20 cellular contexts compared by ENCODE assay signal in the genomic region with DNA sequence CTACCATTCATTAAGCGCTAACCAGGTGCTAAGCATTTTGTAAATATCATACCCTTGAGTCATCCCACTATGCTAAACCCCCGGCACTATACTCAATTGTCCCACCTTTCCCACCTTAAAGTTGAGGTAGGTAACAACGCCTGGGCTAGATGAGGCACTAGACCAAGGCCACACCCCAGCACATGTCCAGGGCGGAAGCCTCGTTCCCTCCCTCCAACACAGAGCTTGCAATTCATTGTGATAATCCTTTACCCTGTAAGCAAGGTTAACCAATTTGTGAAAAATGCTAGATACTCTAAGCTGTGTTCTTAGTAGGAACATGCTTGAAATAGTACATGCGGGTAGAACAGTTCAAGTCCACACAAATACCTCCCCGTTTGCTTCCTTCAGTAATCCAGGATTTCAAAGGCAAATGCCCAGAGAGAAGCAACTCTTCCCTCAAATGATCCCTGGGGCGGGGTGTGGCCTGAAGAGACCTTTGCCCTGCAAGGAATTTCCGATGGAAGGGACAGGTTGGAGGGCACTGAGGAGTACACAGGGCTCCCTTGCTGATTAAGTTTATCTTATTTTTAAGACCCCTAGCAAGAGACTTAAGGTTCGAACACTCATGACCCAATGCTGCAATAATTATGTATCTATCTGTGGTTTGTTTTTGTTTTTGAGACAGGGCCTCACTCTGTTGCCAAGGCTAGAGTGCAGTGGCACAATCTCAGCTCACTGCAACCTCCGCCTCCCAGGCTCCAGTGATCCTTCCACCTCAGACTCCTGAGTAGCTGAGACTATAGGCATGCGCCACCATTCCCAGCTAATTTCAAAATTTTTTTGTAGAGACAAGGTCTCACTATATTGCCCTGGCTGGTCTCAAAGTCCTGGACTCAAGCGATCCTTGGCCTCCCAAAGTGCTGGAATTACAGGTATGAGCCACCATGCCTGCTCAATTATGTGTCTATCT. TPM values are rescaled to one million over a fixed set of nuclear protein-coding genes. Genes with fewer than 3 reads are reported as not detected.
DNase-seq lines count a peak whose midpoint lies in the region; ATAC-seq and TF ChIP-seq lines count a peak whose summit lies in the region.
"Had no signal": no experiment of that assay in that cellular context is flagged by ENCODE, and none has a peak within 500 bp of the region (broad histone marks: within the 10 kb centered on the region; RNA-seq: fewer than 3 reads in every experiment).

No MANE protein-coding gene starts in this region.

- H2AK5ac ChIP-seq in mesendoderm (ENCODE audit: low read length) = no peak overlapping the region

- H3K27ac ChIP-seq in HCT116 (ENCODE audit: low read depth, low read length) (no peak overlapping the region), mesendoderm (ENCODE audit: low read depth, low read length) (no peak overlapping the region), testis (no peak overlapping the region), SK-N-SH (ENCODE audit: low read depth in 2 of 2, low read length in 1 of 2) (no peak overlapping the region)
- H3K27ac ChIP-seq: C4-2B, KMS-11, RWPE1, SJCRH30 had no signal

- TF ChIP-seq RAD21 in HCT116 (IDR thresholded peaks at IDR 0.05; ENCODE audit: low read depth) (no peak), SK-N-SH (IDR thresholded peaks at IDR 0.05; ENCODE audit: low read length) (no peak)

- no peak overlapping the region for H3K56ac ChIP-seq in mesendoderm (ENCODE audit: low read length)

- H3K4me3 ChIP-seq in HCT116 (replicated peaks in 1 of 2; ENCODE audit: low read depth in 1 of 2, low read length in 2 of 2) (no peak overlapping the region), mesendoderm (ENCODE audit: low read length) (no peak overlapping the region), testis (no peak overlapping the region), SK-N-SH (ENCODE audit: low read depth in 2 of 2, low read length in 1 of 2) (no peak overlapping the region)
- H3K4me3 ChIP-seq: SJCRH30 had no signal

- DNase-seq in HCT116 (ENCODE audit: low read depth, low spot score) (no peak), SW480 (ENCODE audit: low spot score) (peak; percentile 27), mesendoderm (peak; percentile 32), testis (peak; percentile 5), SK-N-SH (no peak), NOMO-1 (lab: John Stamatoyannopoulos, UW; ENCODE audit: unreplicated experiment in 2 of 2) (no peak)
- no peak for DNase-seq in activated CD4-positive, alpha-beta T cell treated with anti-CD3 and anti-CD28 coated beads, Interleukin-2, amount 50 U/mL, for 48 hours
- DNase-seq: DMS153; EL; GOT3; NCI-H1092; NCI-H146; NCI-H345; NCI-H526; NK-92 treated with Interleukin-12 subunit alpha and Interleukin-12 subunit beta, amount 100 ng/mL, for 24 hours; OCI-M1; SJCRH30 had no signal

- no peak overlapping the region for H3K4ac ChIP-seq in mesendoderm (ENCODE audit: low read depth, low read length)

- no peaks in the 10 kb centered on the region for H3K79me1 ChIP-seq in mesendoderm (ENCODE audit: low read length)

- H3K23ac ChIP-seq in mesendoderm (ENCODE audit: low read length) = no peak overlapping the region

- intact Hi-C loops in HCT116 (cut with micrococcal nuclease) = no loop called here
- intact Hi-C loops in testis (cut with DNase I; ENCODE audit: low total_unique reads) = no loop called here

- H3K79me2 ChIP-seq in HCT116 (ENCODE audit: insufficient read depth, low read length) (no peaks in the 10 kb centered on the region), mesendoderm (ENCODE audit: control insufficient read depth, insufficient read depth, low read length) (no peaks in the 10 kb centered on the region), SK-N-SH (ENCODE audit: insufficient read depth) (no peaks in the 10 kb centered on the region)

- H3K9ac ChIP-seq in HCT116 (ENCODE audit: low read length) = no peak overlapping the region
- H3K9ac ChIP-seq in mesendoderm (ENCODE audit: low read length) = no peak overlapping the region
- no peak overlapping the region for H3K9ac ChIP-seq in SK-N-SH
- H3K9ac ChIP-seq: KMS-11 had no signal

- BruUV-seq in HCT116 (replicated peaks; lab: Mats Ljungman, UMichigan) = no TSS peak

- H4K8ac ChIP-seq in mesendoderm (ENCODE audit: low read depth, low read length) = no peak overlapping the region

- no peaks in the 10 kb centered on the region for H3K27me3 ChIP-seq in HCT116 (ENCODE audit: insufficient read depth, low read length)
- H3K27me3 ChIP-seq in mesendoderm (ENCODE audit: insufficient read depth, low read length, poor library complexity) = no peaks in the 10 kb centered on the region
- H3K27me3 ChIP-seq in testis = no peaks in the 10 kb centered on the region
- H3K27me3 ChIP-seq in SK-N-SH (ENCODE audit: insufficient read depth) = no peaks in the 10 kb centered on the region
- H3K27me3 ChIP-seq: SJCRH30 had no signal

- RAD21 ChIA-PET in HCT116 (lab: Charles Lee; ENCODE audit: low non-redundant PET in 1 of 2, low total read pairs in 2 of 2, uncharacterized antibody in 2 of 2, unreplicated experiment in 2 of 2) = no interaction called here

- no peak overlapping the region for H3K18ac ChIP-seq in mesendoderm (ENCODE audit: low read length)

- no peak for TF ChIP-seq POLR2A in HCT116 (IDR thresholded peaks at IDR 0.05; ENCODE audit: borderline replicate concordance, extremely low read depth, insufficient read depth, insufficient read length)
- no peak for TF ChIP-seq POLR2A in testis (IDR thresholded peaks at IDR 0.05)

- TF ChIP-seq EP300 in SK-N-SH (IDR thresholded peaks at IDR 0.05; ENCODE audit: borderline replicate concordance in 1 of 2, low read depth in 1 of 2, low read length in 1 of 2) = no peak

- POLR2A ChIA-PET in HCT116 (lab: Charles Lee) = no interaction called here
- POLR2A ChIA-PET in SK-N-SH (lab: Yijun Ruan, JAX) = no interaction called here

- no peak for TF ChIP-seq CTCF in HCT116 (IDR thresholded peaks at IDR 0.05 in 2 of 3, conservative IDR thresholded peaks at IDR 0.05 in 1 of 3; ENCODE audit: borderline replicate concordance in 1 of 3, insufficient read depth in 1 of 3, low read depth in 2 of 3, low read length in 2 of 3)
- TF ChIP-seq CTCF in testis (IDR thresholded peaks at IDR 0.05) = no peak
- TF ChIP-seq CTCF in SK-N-SH (IDR thresholded peaks at IDR 0.05) = no peak

- H2BK15ac ChIP-seq in mesendoderm (replicated peaks; ENCODE audit: low read depth) = no peak overlapping the region

- H3K4me1 ChIP-seq in HCT116 (ENCODE audit: control insufficient read depth in 1 of 2, insufficient read depth in 2 of 2, low read length in 2 of 2) (peaks cover 10 to 28% of the 10 kb centered on the region in 2 experiments; a peak in 3 of 4 replicates), mesendoderm (ENCODE audit: control insufficient read depth, low read depth, low read length) (no peaks in the 10 kb centered on the region), testis (no peaks in the 10 kb centered on the region), SK-N-SH (ENCODE audit: control insufficient read depth in 1 of 2, insufficient read depth in 2 of 2, low read depth in 1 of 2, low read length in 1 of 2) (peaks cover 5 to 18% of the 10 kb centered on the region in 2 experiments; a peak in 3 of 4 replicates)
- H3K4me1 ChIP-seq: SJCRH30 had no signal

- H3K9me2 ChIP-seq in HCT116 (ENCODE audit: insufficient read depth) = no peaks in the 10 kb centered on the region
- H3K9me2 ChIP-seq in SK-N-SH = no peaks in the 10 kb centered on the region

- H2BK5ac ChIP-seq in mesendoderm (ENCODE audit: low read length) = no peak overlapping the region

- no peak for ATAC-seq in HCT116

- no peak overlapping the region for H2BK120ac ChIP-seq in mesendoderm (ENCODE audit: low read depth, low read length)

- H4K5ac ChIP-seq in mesendoderm (ENCODE audit: low read length) = no peak overlapping the region

- H3K36me3 ChIP-seq in HCT116 (ENCODE audit: control insufficient read depth in 1 of 2, insufficient read depth in 2 of 2, low read length in 2 of 2) (no peaks in the 10 kb centered on the region), mesendoderm (ENCODE audit: control insufficient read depth, insufficient read depth, low read length) (no peaks in the 10 kb centered on the region), testis (ENCODE audit: low read depth, missing control alignments) (no peaks in the 10 kb centered on the region), SK-N-SH (replicated peaks in 1 of 2; ENCODE audit: control insufficient read depth in 1 of 2, insufficient read depth in 2 of 2, low read length in 1 of 2) (no peaks in the 10 kb centered on the region)
- H3K36me3 ChIP-seq: SJCRH30 had no signal

- WGBS in mesendoderm (ENCODE audit: extremely low coverage, insufficient coverage, low lambda C conversion rate) = no CpG with 5 or more reads among the region's 13 CpGs
- WGBS in testis, 2 donors = 80 to 82% methylated on average over 13 of the region's 13 CpGs
- 55% methylated on average over 13 of the region's 13 CpGs for WGBS in SK-N-SH (ENCODE audit: low lambda C conversion rate)

- H4K20me1 ChIP-seq in HCT116 (ENCODE audit: insufficient read depth) (no peaks in the 10 kb centered on the region), SK-N-SH (ENCODE audit: insufficient read depth) (no peaks in the 10 kb centered on the region)

- CTCF ChIA-PET in HCT116 (lab: Charles Lee) (no interaction called here), SK-N-SH (lab: Yijun Ruan, JAX) (interaction anchor here (0.8 to 1.6 kb wide), 3 partner anchors 14 to 34 kb away, joined by 3 to 4 read pairs (median 4); no protein-coding TSS in a partner anchor)

- H3K4me2 ChIP-seq in HCT116 (ENCODE audit: low read length) (peak overlapping the region; percentile 36), mesendoderm (ENCODE audit: low read length) (no peak overlapping the region), SK-N-SH (no peak overlapping the region)
- H3K4me2 ChIP-seq: KMS-11 had no signal

- no peaks in the 10 kb centered on the region for H3K9me3 ChIP-seq in HCT116 (ENCODE audit: control insufficient read depth in 1 of 2, insufficient read depth in 1 of 2, low read depth in 1 of 2, low read length in 2 of 2)
- H3K9me3 ChIP-seq in testis = no peaks in the 10 kb centered on the region
- H3K9me3 ChIP-seq in SK-N-SH = no peaks in the 10 kb centered on the region
- H3K9me3 ChIP-seq: SJCRH30 had no signal

- H2AFZ ChIP-seq in HCT116 (ENCODE audit: low read depth, low read length, poor library complexity, severe bottlenecking) = no peak overlapping the region
- H2AFZ ChIP-seq in SK-N-SH (ENCODE audit: low read depth) = no peak overlapping the region

- H3F3A ChIP-seq in SK-N-SH (replicated peaks; ENCODE audit: insufficient read depth) = no peaks in the 10 kb centered on the region

RNA-seq across cellular contexts. Expression of a gene that starts 2.6 kb away (rescaled TPM):
- total RNA-seq in HCT116 (2021; ENCODE audit: unreplicated experiment) (1.5 TPM), testis (10 to 100 TPM; 10.4 to 20.8 TPM)
- 0.65 and 0.87 TPM in 2 replicates for polyA plus RNA-seq in HCT116 (2012)
- 0.27 TPM for polyA plus RNA-seq in mesendoderm (2013, experiment 1 of 2)
- 0.25 TPM for polyA plus RNA-seq in mesendoderm (2013, experiment 2 of 2)
- polyA plus RNA-seq in testis (ENCODE audit: insufficient read depth, low read depth, low replicate concordance) (59.6 TPM), SK-N-SH (2012; rRNA removed) (0.97 and 1.1 TPM in 2 replicates)
- 1.1 and 2.1 TPM in 2 replicates for polyA plus RNA-seq in SK-N-SH (2012; cell fraction: cytosol; rRNA removed)
- 0.37 and 0.67 TPM in 2 replicates for polyA plus RNA-seq in SK-N-SH (2012; cell fraction: nucleus; rRNA removed)
- total RNA-seq: SJCRH30 had no signal

RNA-seq across cellular contexts. Expression of a gene that starts 20.3 kb away (rescaled TPM):
- total RNA-seq in HCT116 (2021; ENCODE audit: unreplicated experiment) (15.0 TPM), testis (10 to 100 TPM; 22.6 to 24.3 TPM)
- 12.5 and 12.9 TPM in 2 replicates for polyA plus RNA-seq in HCT116 (2012)
- polyA plus RNA-seq in mesendoderm (2013, experiment 1 of 2) = 15.0 TPM
- polyA plus RNA-seq in mesendoderm (2013, experiment 2 of 2) = 16.0 TPM
- polyA plus RNA-seq in testis (ENCODE audit: insufficient read depth, low read depth, low replicate concordance) (48.3 TPM), SK-N-SH (2012; rRNA removed) (1.6 and 2.8 TPM in 2 replicates)
- 1.3 and 1.8 TPM in 2 replicates for polyA plus RNA-seq in SK-N-SH (2012; cell fraction: cytosol; rRNA removed)
- 2.7 and 3.5 TPM in 2 replicates for polyA plus RNA-seq in SK-N-SH (2012; cell fraction: nucleus; rRNA removed)
- total RNA-seq: SJCRH30 had no signal

Comparison
In these comparisons a context has a peak if more than half of its experiments do, and no peak if none do; other contexts are left out.
1. DNase-seq: peak in SW480 (single experiment), mesendoderm (single experiment) and testis (single experiment); none in HCT116 (single experiment), SK-N-SH (single experiment), activated CD4-positive, alpha-beta T cell treated with anti-CD3 and anti-CD28 coated beads, Interleukin-2, amount 50 U/mL, for 48 hours (0 of 2) and NOMO-1 (0 of 2).